Comparison of ENCODE assay signal across 19 cellular contexts in genomic region chr14:50479041-50479440, GRCh38. TPM values are rescaled to one million over a fixed set of nuclear protein-coding genes. Genes with fewer than 3 reads are reported as not detected.
DNase-seq lines count a peak whose midpoint lies in the region; ATAC-seq, FAIRE-seq and TF ChIP-seq lines count a peak whose summit lies in the region.
"Had no signal": no experiment of that assay in that cellular context is flagged by ENCODE, and none has a peak within 500 bp of the region (broad histone marks: within the 10 kb centered on the region; RNA-seq: fewer than 3 reads in every experiment).

No MANE protein-coding gene starts in this region.

- TF ChIP-seq POLR2A in breast epithelium (IDR thresholded peaks at IDR 0.05) (no peak), GM12878 (IDR thresholded peaks at IDR 0.05; ENCODE audit: low read depth, low read length) (no peak), heart left ventricle (IDR thresholded peaks at IDR 0.05) (no peak), transverse colon (IDR thresholded peaks at IDR 0.05) (no peak)

- intact Hi-C loops in mammary epithelial cell (cut with micrococcal nuclease), result no loop called here
- intact Hi-C loops in breast epithelium (cut with DNase I; ENCODE audit: low total_unique reads), result no loop called here
- intact Hi-C loops in GM12878 (cut with micrococcal nuclease; ENCODE audit: unreplicated experiment), result no loop called here
- intact Hi-C loops in heart left ventricle (cut with DNase I), result no loop called here
- intact Hi-C loops in transverse colon (cut with DNase I; ENCODE audit: low total_unique reads), result no loop called here

- TF ChIP-seq EP300 in GM12878 (IDR thresholded peaks at IDR 0.05; ENCODE audit: borderline replicate concordance in 1 of 2, control insufficient read depth in 1 of 2, low read depth in 2 of 2, low read length in 2 of 2) (no peak), transverse colon (IDR thresholded peaks at IDR 0.05; ENCODE audit: low read depth) (no peak)

- H3K4me1 ChIP-seq in mammary epithelial cell (ENCODE audit: insufficient read depth, low read length) (no peaks in the 10 kb centered on the region), breast epithelium (no peaks in the 10 kb centered on the region), HEK293 (ENCODE audit: control insufficient read depth, insufficient read depth, low read length) (no peaks in the 10 kb centered on the region), GM12878 (ENCODE audit: control insufficient read depth, insufficient read depth, low read length) (no peaks in the 10 kb centered on the region), heart left ventricle (no peaks in the 10 kb centered on the region), transverse colon (no peaks in the 10 kb centered on the region)
- H3K4me1 ChIP-seq: BLaER1 had no signal

- no peak overlapping the region for H3K4me3 Mint-ChIP-seq in progenitor cell of endocrine pancreas (ENCODE audit: low read depth)
- H3K4me3 Mint-ChIP-seq: CD14-positive monocyte; CD4-positive, alpha-beta memory T cell had no signal

- H2AFZ ChIP-seq in mammary epithelial cell (ENCODE audit: low read depth, low read length) (no peak overlapping the region), GM12878 (ENCODE audit: control insufficient read depth, low read depth, low read length) (no peak overlapping the region)

- H3K9ac ChIP-seq in mammary epithelial cell (ENCODE audit: insufficient read depth, low read length) (no peak overlapping the region), GM12878 (ENCODE audit: control insufficient read depth, insufficient read depth, low read length) (no peak overlapping the region)
- H3K9ac ChIP-seq: BLaER1 had no signal

- dilution Hi-C loops in mammary epithelial cell (cut with HindIII; ENCODE audit: low sequenced_read_pairs), result no loop called here

- H4K20me1 ChIP-seq in mammary epithelial cell (ENCODE audit: insufficient read depth, low read length), result no peaks in the 10 kb centered on the region
- no peaks in the 10 kb centered on the region for H4K20me1 ChIP-seq in GM12878 (ENCODE audit: control insufficient read depth, insufficient read depth)
- H4K20me1 ChIP-seq: BLaER1 had no signal

- RAD21 ChIA-PET in GM12878 (lab: Charles Lee; ENCODE audit: unreplicated experiment), result no interaction called here

- no peaks in the 10 kb centered on the region for H3K9me3 Mint-ChIP-seq in progenitor cell of endocrine pancreas (ENCODE audit: low read depth)

- H3K4me2 ChIP-seq in mammary epithelial cell (ENCODE audit: insufficient read depth, low read depth, low read length), result no peak overlapping the region
- H3K4me2 ChIP-seq in GM12878 (ENCODE audit: control insufficient read depth, insufficient read depth), result no peak overlapping the region
- H3K4me2 ChIP-seq: BLaER1 had no signal

- H3K36me3 ChIP-seq in mammary epithelial cell (ENCODE audit: insufficient read depth, low read length) (peaks cover 14% of the 10 kb centered on the region), breast epithelium (peaks cover 10% of the 10 kb centered on the region), HEK293 (ENCODE audit: control insufficient read depth in 2 of 2, insufficient read depth in 1 of 2, low read length in 2 of 2) (peaks cover 26 to 27% of the 10 kb centered on the region in 2 experiments), GM12878 (ENCODE audit: control insufficient read depth in 2 of 2, insufficient read depth in 2 of 2, low read length in 1 of 2) (peaks cover 0 to 4% of the 10 kb centered on the region in 2 experiments; a peak in 2 of 4 replicates), heart left ventricle (peaks cover 0 to 43% (median 17%) of the 10 kb centered on the region in 9 donors), transverse colon (peaks cover 0 to 16% (median 5%) of the 10 kb centered on the region in 4 donors)

- DNase-seq in mammary epithelial cell, result no peak
- DNase-seq in breast epithelium (ENCODE audit: low spot score in 2 of 2), result no peak
- DNase-seq in GM12878 (ENCODE audit: low read depth, low spot score), result no peak
- no peak for DNase-seq in progenitor cell of endocrine pancreas (ENCODE audit: low spot score, unreplicated experiment)
- no peak for DNase-seq in heart left ventricle
- DNase-seq in NCI-H69 (lab: John Stamatoyannopoulos, UW), result no peak
- DNase-seq in transverse colon, result no peak
- DNase-seq: CD4-positive, alpha-beta memory T cell; DMS79 treated with DMSO at 0.1 percent for 48 hours; GF-D8; IMR-90 had no signal

- H3K4me1 Mint-ChIP-seq in progenitor cell of endocrine pancreas (ENCODE audit: low read depth), result no peaks in the 10 kb centered on the region
- H3K4me1 Mint-ChIP-seq: CD14-positive monocyte; CD4-positive, alpha-beta memory T cell had no signal

- H3K27me3 Mint-ChIP-seq in progenitor cell of endocrine pancreas, result no peaks in the 10 kb centered on the region
- H3K27me3 Mint-ChIP-seq: CD4-positive, alpha-beta memory T cell had no signal

- POLR2A ChIA-PET in HEK293 (lab: Yijun Ruan, JAX), result no interaction called here
- POLR2A ChIA-PET in GM12878 (lab: Charles Lee), result interaction anchor here (0.6 kb wide), 1 partner anchor 712 kb away, joined by 4 read pairs; no protein-coding TSS in a partner anchor

- 94% methylated on average over 2 of the region's 2 CpGs for WGBS in mammary epithelial cell (ENCODE audit: low coverage, missing lambda C conversion rate)
- 78% methylated on average over 2 of the region's 2 CpGs for WGBS in GM12878 (ENCODE audit: insufficient coverage, insufficient replicate concordance, low lambda C conversion rate, missing lambda C conversion rate)
- 95 to 98% (median 96%) methylated on average over 2 of the region's 2 CpGs for WGBS in heart left ventricle, 4 donors
- WGBS in transverse colon (ENCODE audit: low coverage in 1 of 2), 2 donors, result 97 to 100% methylated on average over 2 of the region's 2 CpGs

- no peak for FAIRE-seq in GM12878 (lab: Jason Lieb, UNC)
- FAIRE-seq: GM19239, H1, HTR-8/SVneo, K562 had no signal

- BruUV-seq in mammary epithelial cell (replicated peaks; lab: Mats Ljungman, UMichigan), result TSS peak; percentile 10
- TSS peak; percentile 9 for BruUV-seq in GM12878 (replicated peaks; lab: Mats Ljungman, UMichigan)

- H3K79me2 ChIP-seq in mammary epithelial cell (ENCODE audit: insufficient read depth, low read length), result no peaks in the 10 kb centered on the region
- H3K79me2 ChIP-seq in GM12878 (ENCODE audit: control insufficient read depth, insufficient read depth, low read length), result no peaks in the 10 kb centered on the region

- H3K36me3 Mint-ChIP-seq in progenitor cell of endocrine pancreas (ENCODE audit: insufficient read depth), result peaks cover 20% of the 10 kb centered on the region

- ATAC-seq in GM12878, result no peak
- ATAC-seq in heart left ventricle, result no peak
- ATAC-seq: K562 had no signal

- no peak for TF ChIP-seq RAD21 in GM12878 (IDR thresholded peaks at IDR 0.05; ENCODE audit: insufficient read depth, low read depth, low read length)

- TF ChIP-seq CTCF in mammary epithelial cell (conservative IDR thresholded peaks at IDR 0.05 in 1 of 2, IDR thresholded peaks at IDR 0.05 in 1 of 2; ENCODE audit: extremely low read depth in 1 of 2, insufficient read depth in 1 of 2, low read depth in 1 of 2, low read length in 2 of 2) (no peak), breast epithelium (IDR thresholded peaks at IDR 0.05) (no peak), HEK293 (tag by site-specific recombination; IDR thresholded peaks at IDR 0.05) (no peak), GM12878 (IDR thresholded peaks at IDR 0.05 in 2 of 3, conservative IDR thresholded peaks at IDR 0.05 in 1 of 3; ENCODE audit: control insufficient read depth in 2 of 3, extremely low read depth in 1 of 3, insufficient read depth in 1 of 3, low read depth in 3 of 3, low read length in 3 of 3) (no peak), progenitor cell of endocrine pancreas (IDR thresholded peaks at IDR 0.05; ENCODE audit: unreplicated experiment) (no peak), heart left ventricle (IDR thresholded peaks at IDR 0.05) (no peak), transverse colon (IDR thresholded peaks at IDR 0.05) (no peak)

- H3K4me3 ChIP-seq in mammary epithelial cell (replicated peaks in 1 of 3; ENCODE audit: insufficient read depth in 1 of 3, low read depth in 2 of 3, low read length in 3 of 3) (no peak overlapping the region), breast epithelium (no peak overlapping the region), HEK293 (ENCODE audit: low read depth, low read length) (no peak overlapping the region), GM12878 (no peak overlapping the region), heart left ventricle (no peak overlapping the region), transverse colon (no peak overlapping the region)
- H3K4me3 ChIP-seq: BLaER1, HAP-1, K562 had no signal

- in situ Hi-C loops in mammary epithelial cell (cut with MboI; ENCODE audit: low sequenced_read_pairs in 2 of 2), result no loop called here
- in situ Hi-C loops in GM12878 (cut with MboI), result no loop called here
- in situ Hi-C loops in transverse colon (cut with MboI; ENCODE audit: low pct_ligation_motif_present in 1 of 4, low pct_unique_long_range_greater_than_20kb in 1 of 4, low sequenced_read_pairs in 3 of 4), result no loop called here

- H3K27me3 ChIP-seq in mammary epithelial cell (ENCODE audit: insufficient read depth, low read length) (no peaks in the 10 kb centered on the region), breast epithelium (no peaks in the 10 kb centered on the region), GM12878 (replicated peaks in 1 of 2; ENCODE audit: control insufficient read depth in 2 of 2, insufficient read depth in 2 of 2, low read length in 1 of 2) (no peaks in the 10 kb centered on the region), heart left ventricle (no peaks in the 10 kb centered on the region), transverse colon (no peaks in the 10 kb centered on the region)
- H3K27me3 ChIP-seq: BLaER1 had no signal

- peak overlapping the region; percentile 43 for H3K27ac Mint-ChIP-seq in progenitor cell of endocrine pancreas
- H3K27ac Mint-ChIP-seq: CD14-positive monocyte had no signal

- H3K9me3 ChIP-seq in mammary epithelial cell (replicated peaks; ENCODE audit: insufficient read depth, low read length) (peaks cover 6% of the 10 kb centered on the region), breast epithelium (no peaks in the 10 kb centered on the region), HEK293 (ENCODE audit: control insufficient read depth, insufficient read depth, low read depth, low read length) (no peaks in the 10 kb centered on the region), GM12878 (replicated peaks; ENCODE audit: control insufficient read depth, insufficient read depth, low read length) (peaks cover 7% of the 10 kb centered on the region), heart left ventricle (peaks cover 0 to 6% (median 0%) of the 10 kb centered on the region in 12 donors), transverse colon (no peaks in the 10 kb centered on the region)
- H3K9me3 ChIP-seq: HAP-1 had no signal

- SMC1A ChIA-PET in GM12878 (lab: Charles Lee; ENCODE audit: uncharacterized antibody, unreplicated experiment), result no interaction called here

- H3K27ac ChIP-seq in mammary epithelial cell (ENCODE audit: insufficient read depth, low read depth, low read length), result no peak overlapping the region
- no peak overlapping the region for H3K27ac ChIP-seq in breast epithelium
- H3K27ac ChIP-seq in HEK293 (ENCODE audit: extremely low read depth, low read depth, low read length), result no peak overlapping the region
- no peak overlapping the region for H3K27ac ChIP-seq in GM12878 (ENCODE audit: control insufficient read depth, insufficient read depth)
- H3K27ac ChIP-seq in heart left ventricle, result no peak overlapping the region
- H3K27ac ChIP-seq in transverse colon, result no peak overlapping the region
- H3K27ac ChIP-seq: BLaER1 had no signal

- CTCF ChIA-PET in mammary epithelial cell (lab: Charles Lee; ENCODE audit: low non-redundant PET) (interaction anchor here (0.6 kb wide), 1 partner anchor 124 kb away, joined by 7 read pairs; no protein-coding TSS in a partner anchor), HEK293 (lab: Yijun Ruan, JAX) (interaction anchor here (0.6 to 0.7 kb wide), 2 partner anchors 152 to 616 kb away, joined by 4 to 6 read pairs; no protein-coding TSS in a partner anchor), GM12878 (lab: Yijun Ruan, JAX) (no interaction called here)

RNA-seq across cellular contexts. Expression of gene MAP4K5, which starts 53.3 kb away (rescaled TPM):
- 100 to 1,000 TPM in 1 of 2 donors, 10 to 100 TPM in 1; 67.6 to 123 TPM for total RNA-seq in mammary epithelial cell
- polyA plus RNA-seq in mammary epithelial cell, result 13.0 TPM
- 14.4 TPM for polyA minus RNA-seq in mammary epithelial cell
- 100 to 1,000 TPM; 108 to 165 (median 119) TPM for total RNA-seq in breast epithelium
- 179 and 195 TPM in 2 replicates for total RNA-seq in GM12878 (2013; cell fraction: nucleolus; rRNA removed)
- total RNA-seq in GM12878 (2014; rRNA removed), result 41.3 and 47.1 TPM in 2 replicates
- total RNA-seq in GM12878 (2014; rRNA removed; fragmentation: Illumina TruSeq; extraction: Trizol), result 25.6 and 27.5 TPM in 2 replicates
- total RNA-seq in GM12878 (2021), result 36.1 and 37.6 TPM in 2 replicates
- 27.9 TPM for polyA plus RNA-seq in GM12878 (2011; ENCODE audit: low read depth)
- polyA plus RNA-seq in GM12878 (2011; rRNA removed), result 16.6 and 26.1 TPM in 2 replicates
- 7.7 and 8.2 TPM in 2 replicates for polyA plus RNA-seq in GM12878 (2011; cell fraction: cytosol; rRNA removed)
- 17.1 and 22.9 TPM in 2 replicates for polyA plus RNA-seq in GM12878 (2011; cell fraction: nucleus; rRNA removed)
- polyA plus RNA-seq in GM12878 (2012), result 10.4 and 12.3 TPM in 2 replicates
- polyA plus RNA-seq in GM12878 (2014; fragmentation: Illumina TruSeq; extraction: Trizol), result 28.6 and 36.7 TPM in 2 replicates
- polyA plus RNA-seq in GM12878 (2014; fragmentation: Nextera tagmentation; extraction: Ambion mirVana), result 10 to 100 TPM in 1 of 2 experiments, 1 to 10 TPM in 1; 9.1 to 12.0 TPM
- polyA plus RNA-seq in GM12878 (2014; rRNA removed), result 31.5 and 31.7 TPM in 2 replicates
- 10 to 100 TPM; 33.4 to 38.3 TPM for polyA plus RNA-seq in GM12878 (2016; fragmentation: Nextera tagmentation; extraction: Ambion mirVana)
- 10.5 and 11.6 TPM in 2 replicates for polyA minus RNA-seq in GM12878 (2011; rRNA and poly(A)+ RNA removed)
- polyA minus RNA-seq in GM12878 (2011; cell fraction: cytosol; rRNA and poly(A)+ RNA removed), result 8.7 and 11.7 TPM in 2 replicates
- polyA minus RNA-seq in GM12878 (2011; cell fraction: nucleus; rRNA and poly(A)+ RNA removed), result 24.3 and 45.4 TPM in 2 replicates
- total RNA-seq in progenitor cell of endocrine pancreas, result 73.0 and 74.1 TPM in 2 replicates
- total RNA-seq in heart left ventricle, result 10 to 100 TPM in 8 of 9 donors, 1 to 10 TPM in 1; 9.0 to 43.3 (median 16.6) TPM
- polyA plus RNA-seq in heart left ventricle, result 10 to 100 TPM in 1 of 2 donors, 1 to 10 TPM in 1; 4.7 to 17.0 TPM
- total RNA-seq in transverse colon, result 100 to 1,000 TPM in 3 of 4 donors, 10 to 100 TPM in 1; 40.8 to 173 (median 105) TPM
